In genomic region chr1:148317288-148317985, GRCh38 we compare ENCODE assay signal across 14 cellular contexts.
DNase-seq lines count a peak whose midpoint lies in the region; ATAC-seq, FAIRE-seq and TF ChIP-seq lines count a peak whose summit lies in the region.
"Had no signal": no experiment of that assay in that cellular context is flagged by ENCODE, and none has a peak within 500 bp of the region (broad histone marks: within the 10 kb centered on the region; RNA-seq: fewer than 3 reads in every experiment).

No MANE protein-coding gene starts in this region.

- H3K27me3 ChIP-seq in GM23248 (replicated peaks; ENCODE audit: insufficient read depth) (peaks cover 23% of the 10 kb centered on the region), astrocyte (ENCODE audit: insufficient read depth, low read length) (peaks cover 10% of the 10 kb centered on the region), sigmoid colon (peaks cover 0 to 43% (median 26%) of the 10 kb centered on the region in 3 donors)

- H3K36me3 ChIP-seq in GM23248 (ENCODE audit: low read depth), result no peaks in the 10 kb centered on the region
- H3K36me3 ChIP-seq in astrocyte (ENCODE audit: insufficient read depth, low read length), result no peaks in the 10 kb centered on the region
- no peaks in the 10 kb centered on the region for H3K36me3 ChIP-seq in sigmoid colon
- H3K36me3 ChIP-seq: pancreas had no signal

- FAIRE-seq in A549 (lab: Jason Lieb, UNC) (no peak), astrocyte (lab: Jason Lieb, UNC) (no peak)
- FAIRE-seq: GM12878, pancreas had no signal

- in situ Hi-C loops in GM23248 (cut with MboI), result no loop called here

- POLR2A ChIA-PET in A549 (lab: Yijun Ruan, JAX), result no interaction called here

- no peak for ATAC-seq in A549
- ATAC-seq in GM19467 (IDR thresholded peaks at IDR 0.05; ENCODE audit: unreplicated experiment), result no peak

- H3K36me3 Mint-ChIP-seq in astrocyte (ENCODE audit: low read depth, unreplicated experiment) (no peaks in the 10 kb centered on the region), mesothelial cell of epicardium (peaks cover 1% of the 10 kb centered on the region)

- H3K9me3 Mint-ChIP-seq in astrocyte (ENCODE audit: unreplicated experiment) (peaks cover 2% of the 10 kb centered on the region), mesothelial cell of epicardium (peaks cover 33% of the 10 kb centered on the region)

- CTCF ChIA-PET in A549 (lab: Yijun Ruan, JAX), result no interaction called here

- no peak overlapping the region for H3K4me2 ChIP-seq in A549
- H3K4me2 ChIP-seq in GM23248 (ENCODE audit: unreplicated experiment), result peak overlapping the region; percentile 44
- H3K4me2 ChIP-seq in astrocyte (ENCODE audit: low read length), result peak overlapping the region; percentile 88

- H3K4me1 Mint-ChIP-seq in astrocyte (ENCODE audit: low read depth, unreplicated experiment) (peaks cover 9% of the 10 kb centered on the region), mesothelial cell of epicardium (peaks cover 9% of the 10 kb centered on the region)

- WGBS in A549 (ENCODE audit: missing lambda C conversion rate), result 81% methylated on average over 42 of the region's 42 CpGs
- 44 to 51% methylated on average over 33 to 34 of the region's 42 CpGs for WGBS in GM23248 (ENCODE audit: low coverage in 1 of 2, low lambda C conversion rate in 2 of 2, missing lambda C conversion rate in 2 of 2), 2 experiments
- 48 to 69% methylated on average over 42 of the region's 42 CpGs for WGBS in sigmoid colon, 2 donors

- no peak overlapping the region for H3K9ac ChIP-seq in GM23248
- H3K9ac ChIP-seq in astrocyte (ENCODE audit: low read length), result no peak overlapping the region

- H3K9me3 ChIP-seq in A549 (peaks cover 14% of the 10 kb centered on the region; the same call in 2 of the 3 replicates), GM23248 (ENCODE audit: low read depth) (no peaks in the 10 kb centered on the region), astrocyte (ENCODE audit: insufficient read depth, low read depth, low read length) (no peaks in the 10 kb centered on the region), sigmoid colon (no peaks in the 10 kb centered on the region)
- H3K9me3 ChIP-seq: pancreas had no signal

- H2AFZ ChIP-seq in GM23248 (peak overlapping the region; percentile 68), astrocyte (ENCODE audit: low read depth, low read length) (peak overlapping the region; percentile 88)

- no peak for TF ChIP-seq RAD21 in A549 (conservative IDR thresholded peaks at IDR 0.05 in 1 of 2, IDR thresholded peaks at IDR 0.05 in 1 of 2)

- no peaks in the 10 kb centered on the region for H3K9me2 ChIP-seq in GM23248 (ENCODE audit: insufficient read depth)

- H3K4me3 Mint-ChIP-seq in astrocyte (ENCODE audit: unreplicated experiment), result peak overlapping the region; percentile 23
- H3K4me3 Mint-ChIP-seq in mesothelial cell of epicardium, result peak overlapping the region; percentile 63

- no peak for TF ChIP-seq POLR2A in A549 (IDR thresholded peaks at IDR 0.05; ENCODE audit: low read length)
- TF ChIP-seq POLR2A in sigmoid colon (IDR thresholded peaks at IDR 0.05), result no peak

- H4K20me1 ChIP-seq in GM23248 (ENCODE audit: insufficient read depth), result no peaks in the 10 kb centered on the region
- no peaks in the 10 kb centered on the region for H4K20me1 ChIP-seq in astrocyte (ENCODE audit: insufficient read depth, low read length)

- H3K4me3 ChIP-seq in A549, result no peak overlapping the region
- H3K4me3 ChIP-seq in GM23248, result peak overlapping the region; percentile 53
- peak overlapping the region; percentile 54 for H3K4me3 ChIP-seq in astrocyte (ENCODE audit: insufficient read depth, low read depth, low read length)
- H3K4me3 ChIP-seq in sigmoid colon, result peak overlapping the region in 1 of 4 donors; percentile 30

- no peak for TF ChIP-seq CTCF in A549 (IDR thresholded peaks at IDR 0.05)
- TF ChIP-seq CTCF in astrocyte (IDR thresholded peaks at IDR 0.05; ENCODE audit: insufficient read depth, low read depth, low read length), result no peak
- no peak for TF ChIP-seq CTCF in mesothelial cell of epicardium (IDR thresholded peaks at IDR 0.05; ENCODE audit: unreplicated experiment)
- TF ChIP-seq CTCF in sigmoid colon (IDR thresholded peaks at IDR 0.05), result no peak

- H3K4me1 ChIP-seq in A549, result no peaks in the 10 kb centered on the region
- H3K4me1 ChIP-seq in GM23248 (ENCODE audit: insufficient read depth), result no peaks in the 10 kb centered on the region; the same call in 1 of the 2 replicates
- peaks cover 17% of the 10 kb centered on the region for H3K4me1 ChIP-seq in astrocyte (ENCODE audit: insufficient read depth, low read length)
- H3K4me1 ChIP-seq in sigmoid colon, result peaks cover 0 to 7% (median 0%) of the 10 kb centered on the region in 4 donors
- H3K4me1 ChIP-seq: pancreas had no signal

- 0 out of 2 replicates have a peak, but pooled peaks cover 4% of the 10 kb centered on the region for H3F3A ChIP-seq in GM23248 (ENCODE audit: insufficient read depth)

- H3K27ac Mint-ChIP-seq in astrocyte (ENCODE audit: unreplicated experiment), result no peak overlapping the region
- H3K27ac Mint-ChIP-seq in mesothelial cell of epicardium, result no peak overlapping the region

- no peaks in the 10 kb centered on the region for H3K79me2 ChIP-seq in GM23248 (ENCODE audit: insufficient read depth)
- H3K79me2 ChIP-seq in astrocyte (ENCODE audit: insufficient read depth, low read length), result no peaks in the 10 kb centered on the region

- DNase-seq in A549 (ENCODE audit: low read depth in 1 of 2, low spot score in 1 of 2) (no peak), GM23248 (no peak), astrocyte (ENCODE audit: low read depth) (no peak), mesothelial cell of epicardium (ENCODE audit: low spot score in 2 of 2, unreplicated experiment in 2 of 2) (no peak), sigmoid colon (no peak), NCI-H526 treated with DMSO at 0.1 percent for 48 hours (lab: John Stamatoyannopoulos, UW) (no peak), Ammon's horn (ENCODE audit: low spot score) (no peak)
- DNase-seq: amygdala, islet precursor cell had no signal

- H3K27me3 Mint-ChIP-seq in astrocyte (ENCODE audit: low read depth, unreplicated experiment) (peaks cover 34% of the 10 kb centered on the region), mesothelial cell of epicardium (ENCODE audit: low read depth) (peaks cover 53% of the 10 kb centered on the region)

- intact Hi-C loops in sigmoid colon (cut with DNase I), result no loop called here

- no peak overlapping the region for H3K27ac ChIP-seq in A549
- no peak overlapping the region for H3K27ac ChIP-seq in GM23248
- no peak overlapping the region for H3K27ac ChIP-seq in astrocyte (ENCODE audit: low read depth, low read length)
- no peak overlapping the region for H3K27ac ChIP-seq in sigmoid colon
- H3K27ac ChIP-seq: epithelial cell of prostate, pancreas, VCaP had no signal

- TF ChIP-seq EP300 in A549 (IDR thresholded peaks at IDR 0.05) (no peak), sigmoid colon (IDR thresholded peaks at IDR 0.05) (no peak)

TF ChIP-seq in A549, 52 proteins besides CTCF, POLR2A, EP300 and RAD21:
- TF ChIP-seq CEBPB (IDR thresholded peaks at IDR 0.05), result peak; percentile 82 to 89; a peak in 3 of 4 replicates
- TF ChIP-seq HOXB5 (CRISPR knock-in tag; IDR thresholded peaks at IDR 0.05), result no peak
- no peak for TF ChIP-seq NFE2L2 (conservative IDR thresholded peaks at IDR 0.05; ENCODE audit: low read length)
- no peak for TF ChIP-seq RARB (CRISPR knock-in tag; IDR thresholded peaks at IDR 0.05)
- TF ChIP-seq JUNB (IDR thresholded peaks at IDR 0.05), result no peak
